1 cellular context compared by ENCODE assay signal in genomic region chr2:238152811-238153688, GRCh38.
TF ChIP-seq lines count a peak whose summit lies in the region.

No MANE protein-coding gene starts in this region.

TF ChIP-seq in K562, 482 proteins besides CTCF, POLR2A, EP300 and RAD21:
- no peak for TF ChIP-seq LARP7 (IDR thresholded peaks at IDR 0.05)
- TF ChIP-seq MAZ (CRISPR knock-in tag; conservative IDR thresholded peaks at IDR 0.05 in 1 of 2, IDR thresholded peaks at IDR 0.05 in 1 of 2), result no peak
- no peak for TF ChIP-seq PCBP2 (IDR thresholded peaks at IDR 0.05; ENCODE audit: low read depth, low read length, poor library complexity, severe bottlenecking)
- TF ChIP-seq MCM5 (IDR thresholded peaks at IDR 0.05; ENCODE audit: low read depth), result no peak
- no peak for TF ChIP-seq ZNF75A (CRISPR knock-in tag; IDR thresholded peaks at IDR 0.05)
- TF ChIP-seq POLR2AphosphoS5 (IDR thresholded peaks at IDR 0.05; ENCODE audit: control insufficient read depth, insufficient read depth, low read depth, low read length), result no peak
- TF ChIP-seq E2F1 (CRISPR knock-in tag; IDR thresholded peaks at IDR 0.05), result no peak
